12 cellular contexts compared by ENCODE assay signal in genomic region chr2:227509824-227510619, GRCh38. TPM values are rescaled to one million over a fixed set of nuclear protein-coding genes. Genes with fewer than 3 reads are reported as not detected.
DNase-seq lines count a peak whose midpoint lies in the region; ATAC-seq and TF ChIP-seq lines count a peak whose summit lies in the region.
"Had no signal": no experiment of that assay in that cellular context is flagged by ENCODE, and none has a peak within 500 bp of the region (broad histone marks: within the 10 kb centered on the region; RNA-seq: fewer than 3 reads in every experiment).

No MANE protein-coding gene starts in this region.

- H3K9me3 ChIP-seq in MG63, result no peaks in the 10 kb centered on the region
- H3K9me3 ChIP-seq: spleen, thoracic aorta had no signal

- POLR2A ChIA-PET in naive thymus-derived CD8-positive, alpha-beta T cell (lab: Charles Lee), result no interaction called here

- no peaks in the 10 kb centered on the region for H3K27me3 ChIP-seq in MG63
- no peaks in the 10 kb centered on the region for H3K27me3 ChIP-seq in dorsolateral prefrontal cortex
- H3K27me3 ChIP-seq: spleen had no signal

- no peak for TF ChIP-seq CTCF in dorsolateral prefrontal cortex (IDR thresholded peaks at IDR 0.05 in 54 of 56, conservative IDR thresholded peaks at IDR 0.05 in 2 of 56; ENCODE audit: low read depth in 1 of 56, partially characterized antibody in 56 of 56)

- H3K9me3 Mint-ChIP-seq in naive thymus-derived CD8-positive, alpha-beta T cell, result no peaks in the 10 kb centered on the region

- H3K27me3 Mint-ChIP-seq in naive thymus-derived CD8-positive, alpha-beta T cell, result no peaks in the 10 kb centered on the region

- intact Hi-C loops in dorsolateral prefrontal cortex (cut with DNase I), result no loop called here

- peaks cover 45 to 93% (median 88%) of the 10 kb centered on the region in 4 donors for H3K4me1 Mint-ChIP-seq in naive thymus-derived CD8-positive, alpha-beta T cell

- peak overlapping the region in 7 of 10 donors; percentile 10 to 72 (median 47) for H3K27ac Mint-ChIP-seq in naive thymus-derived CD8-positive, alpha-beta T cell

- H3K4me3 ChIP-seq in MG63 (no peak overlapping the region), dorsolateral prefrontal cortex (no peak overlapping the region)
- H3K4me3 ChIP-seq: spleen, thoracic aorta had no signal

- H3K36me3 ChIP-seq in MG63, result peaks cover 2% of the 10 kb centered on the region; the same call in 1 of the 2 replicates
- H3K36me3 ChIP-seq: thoracic aorta had no signal

- DNase-seq in DMS53 (lab: John Stamatoyannopoulos, UW) (peak; percentile 42), MG63 (peak; percentile 10), dermis blood vessel endothelial cell (peak; percentile 29), dorsolateral prefrontal cortex (no peak), nucleus accumbens (lab: John Stamatoyannopoulos, UW) (no peak), NCI-H524 (lab: John Stamatoyannopoulos, UW) (no peak)
- no peak for DNase-seq in naive thymus-derived CD8-positive, alpha-beta T cell
- DNase-seq: activated CD4-positive, alpha-beta T cell treated with anti-CD3 and anti-CD28 coated beads, Interleukin-2, amount 50 U/mL, for 4 hours; caudate nucleus; spleen had no signal

- H3K4me3 Mint-ChIP-seq in naive thymus-derived CD8-positive, alpha-beta T cell, result peak overlapping the region in 2 of 10 donors; percentile 5 to 27

- H3K27ac ChIP-seq in dorsolateral prefrontal cortex, result peak overlapping the region in 27 of 59 donors; percentile 4 to 69 (median 32)
- H3K27ac ChIP-seq: spleen, thoracic aorta had no signal

- H3K36me3 Mint-ChIP-seq in naive thymus-derived CD8-positive, alpha-beta T cell, result peaks cover 0 to 12% (median 0%) of the 10 kb centered on the region in 3 donors

- no peak for ATAC-seq in naive thymus-derived CD8-positive, alpha-beta T cell
- ATAC-seq in GM21717 (IDR thresholded peaks at IDR 0.05; ENCODE audit: unreplicated experiment), result no peak

RNA-seq across cellular contexts. Expression of gene AGFG1, which starts 38.1 kb away (rescaled TPM):
- 68.6 and 100 TPM in 2 replicates for total RNA-seq in MG63 (2014; rRNA removed; shearing (Covaris generic); ENCODE audit: low replicate concordance)
- total RNA-seq in dermis blood vessel endothelial cell (45.9 and 74.0 TPM in 2 replicates), dorsolateral prefrontal cortex (100 to 1,000 TPM in 83 of 120 experiments, 10 to 100 TPM in 37; 79.9 to 144 (median 106) TPM)
- 10 to 100 TPM; 52.9 to 55.0 TPM for total RNA-seq in naive thymus-derived CD8-positive, alpha-beta T cell
- 10 to 100 TPM; 11.8 to 41.5 (median 24.6) TPM for polyA plus RNA-seq in naive thymus-derived CD8-positive, alpha-beta T cell

Comparison
In these comparisons a context has a peak if more than half of its experiments do, and no peak if none do; other contexts are left out.
1. DNase-seq: peak in DMS53 (single experiment), MG63 (single experiment) and dermis blood vessel endothelial cell (single experiment); none in naive thymus-derived CD8-positive, alpha-beta T cell (0 of 10), dorsolateral prefrontal cortex (0 of 10), nucleus accumbens (0 of 56) and NCI-H524 (0 of 2).